In the genomic region with DNA sequence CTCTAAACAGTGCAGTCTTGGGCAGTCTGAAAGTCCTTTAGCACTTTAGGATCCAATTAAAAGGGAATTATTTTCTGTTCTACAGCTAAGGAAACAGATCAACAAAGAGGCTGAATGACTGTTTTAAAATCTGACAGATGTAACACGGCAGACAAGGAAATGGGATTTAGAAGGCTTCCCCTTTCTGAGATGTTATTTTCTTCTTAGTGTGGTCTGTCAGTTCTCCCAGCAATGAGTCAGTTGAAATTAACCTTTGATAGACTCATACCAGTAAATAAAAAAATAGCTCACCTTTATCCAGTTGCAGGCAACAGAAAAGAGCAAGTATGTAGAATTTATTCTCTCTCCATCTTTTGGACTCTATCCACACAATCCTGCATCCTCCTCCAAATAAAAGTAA, we compare ENCODE assay signal across 1 cellular context.
TF ChIP-seq lines count a peak whose summit lies in the region.

No MANE protein-coding gene starts in this region.

TF ChIP-seq in HepG2, 621 proteins besides CTCF, POLR2A, EP300 and RAD21 (continued from another document):
- TF ChIP-seq, protein P1, sequence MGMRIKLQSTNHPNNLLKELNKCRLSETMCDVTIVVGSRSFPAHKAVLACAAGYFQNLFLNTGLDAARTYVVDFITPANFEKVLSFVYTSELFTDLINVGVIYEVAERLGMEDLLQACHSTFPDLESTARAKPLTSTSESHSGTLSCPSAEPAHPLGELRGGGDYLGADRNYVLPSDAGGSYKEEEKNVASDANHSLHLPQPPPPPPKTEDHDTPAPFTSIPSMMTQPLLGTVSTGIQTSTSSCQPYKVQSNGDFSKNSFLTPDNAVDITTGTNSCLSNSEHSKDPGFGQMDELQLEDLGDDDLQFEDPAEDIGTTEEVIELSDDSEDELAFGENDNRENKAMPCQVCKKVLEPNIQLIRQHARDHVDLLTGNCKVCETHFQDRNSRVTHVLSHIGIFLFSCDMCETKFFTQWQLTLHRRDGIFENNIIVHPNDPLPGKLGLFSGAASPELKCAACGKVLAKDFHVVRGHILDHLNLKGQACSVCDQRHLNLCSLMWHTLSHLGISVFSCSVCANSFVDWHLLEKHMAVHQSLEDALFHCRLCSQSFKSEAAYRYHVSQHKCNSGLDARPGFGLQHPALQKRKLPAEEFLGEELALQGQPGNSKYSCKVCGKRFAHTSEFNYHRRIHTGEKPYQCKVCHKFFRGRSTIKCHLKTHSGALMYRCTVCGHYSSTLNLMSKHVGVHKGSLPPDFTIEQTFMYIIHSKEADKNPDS (CRISPR knock-in tag; IDR thresholded peaks at IDR 0.05), result no peak
- no peak for TF ChIP-seq ZNF230 (CRISPR knock-in tag; IDR thresholded peaks at IDR 0.05)
- no peak for TF ChIP-seq ZZZ3 (CRISPR knock-in tag; IDR thresholded peaks at IDR 0.05; ENCODE audit: borderline replicate concordance)
- TF ChIP-seq HNRNPL (IDR thresholded peaks at IDR 0.05; ENCODE audit: low read depth, low read length), result no peak
- TF ChIP-seq ATM (IDR thresholded peaks at IDR 0.05; ENCODE audit: borderline replicate concordance), result no peak
TF ChIP-seq in HepG2: peak in this region for 0.
